ENCODE assay signal across 8 cellular contexts in genomic region chr11:7098235-7098832, GRCh38. TPM values are rescaled to one million over a fixed set of nuclear protein-coding genes. Genes with fewer than 3 reads are reported as not detected.
A peak's percentile ranks its signal among the peaks of the same experiment; 100 is the strongest.
DNase-seq lines count a peak whose midpoint lies in the region; ATAC-seq, FAIRE-seq and TF ChIP-seq lines count a peak whose summit lies in the region.

No MANE protein-coding gene starts in this region.

- H2AFZ ChIP-seq in hepatocyte, result no peak overlapping the region

- ATAC-seq in HG03060 (IDR thresholded peaks at IDR 0.05; ENCODE audit: low read depth, unreplicated experiment) (peak; percentile 60), GM21786 (IDR thresholded peaks at IDR 0.05; ENCODE audit: unreplicated experiment) (no peak)

- H3K9me3 ChIP-seq in ascending aorta (no peaks in the 10 kb centered on the region), hepatocyte (ENCODE audit: low read depth) (no peaks in the 10 kb centered on the region)

- no peaks in the 10 kb centered on the region for H3K27me3 ChIP-seq in ascending aorta
- peaks cover 3% of the 10 kb centered on the region for H3K27me3 ChIP-seq in hepatocyte

- peak; percentile 85 for FAIRE-seq in GM12892 (lab: Jason Lieb, UNC)

- H3K79me2 ChIP-seq in hepatocyte, result no peaks in the 10 kb centered on the region

- WGBS in hepatocyte (ENCODE audit: low lambda C conversion rate, missing lambda C conversion rate), result 5% methylated on average over 2 of the region's 2 CpGs

- peak; percentile 11 for DNase-seq in AG09309 (ENCODE audit: low read depth)
- DNase-seq in GM12892 (ENCODE audit: insufficient read length), result no peak
- peak; percentile 59 for DNase-seq in NCI-H2196 (lab: John Stamatoyannopoulos, UW; ENCODE audit: unreplicated experiment)
- DNase-seq in ascending aorta (ENCODE audit: low spot score in 2 of 2), result no peak
- peak; percentile 70 for DNase-seq in hepatocyte (ENCODE audit: low spot score)
- DNase-seq in smooth muscle cell of the brain vasculature (ENCODE audit: low read depth, low spot score), result peak; percentile 20

- no peaks in the 10 kb centered on the region for H3K4me1 ChIP-seq in ascending aorta
- no peaks in the 10 kb centered on the region for H3K4me1 ChIP-seq in hepatocyte (ENCODE audit: insufficient read depth)

- no peak overlapping the region for H3K4me2 ChIP-seq in hepatocyte

- H3K27ac ChIP-seq in ascending aorta (no peak overlapping the region), hepatocyte (no peak overlapping the region)

- H4K20me1 ChIP-seq in hepatocyte (ENCODE audit: insufficient read depth, poor library complexity, severe bottlenecking), result no peaks in the 10 kb centered on the region

- TF ChIP-seq POLR2A in GM12892 (IDR thresholded peaks at IDR 0.05; ENCODE audit: low read depth, low read length), result no peak

- intact Hi-C loops in ascending aorta (cut with DNase I), result loop anchor here (2.0 kb wide), 1 partner anchor 344 kb away; no protein-coding TSS in a partner anchor

- H3K4me3 ChIP-seq in AG09309 (ENCODE audit: control insufficient read depth, low read depth, low read length) (no peak overlapping the region), ascending aorta (no peak overlapping the region), hepatocyte (no peak overlapping the region)

- no peaks in the 10 kb centered on the region for H3K36me3 ChIP-seq in ascending aorta
- H3K36me3 ChIP-seq in hepatocyte (replicated peaks; ENCODE audit: insufficient read depth, low read depth), result no peaks in the 10 kb centered on the region

- H3K9me2 ChIP-seq in hepatocyte (replicated peaks; ENCODE audit: insufficient read depth), result no peaks in the 10 kb centered on the region

- TF ChIP-seq CTCF in AG09309 (IDR thresholded peaks at IDR 0.05; ENCODE audit: control insufficient read depth, insufficient read depth, low read depth, low read length, missing control alignments) (peak; percentile 62), ascending aorta (IDR thresholded peaks at IDR 0.05) (peak; percentile 20 to 40 (median 36)), hepatocyte (IDR thresholded peaks at IDR 0.05; ENCODE audit: poor library complexity) (peak; percentile 84)

RNA-seq across cellular contexts. Expression of gene RBMXL2, which starts 9.5 kb away (rescaled TPM):
- not detected for polyA plus RNA-seq in GM12892 (2012; ENCODE audit: missing spikeins)
- total RNA-seq in ascending aorta (not detected), hepatocyte (0.30 TPM in 1 of 2 replicates, not detected in the other)
- polyA plus RNA-seq in hepatocyte, result 0.35 TPM in 1 of 2 replicates, not detected in the other

Comparison
In these comparisons a context has a peak if more than half of its experiments do, and no peak if none do; other contexts are left out.
1. DNase-seq: peak in AG09309 (single experiment), NCI-H2196 (single experiment), hepatocyte (single experiment) and smooth muscle cell of the brain vasculature (single experiment); none in GM12892 (single experiment) and ascending aorta (0 of 2).
2. Peak in every context shown above with its lines, with median percentiles within 50 percentile points of each other: CTCF ChIP-seq.